In the genomic region with DNA sequence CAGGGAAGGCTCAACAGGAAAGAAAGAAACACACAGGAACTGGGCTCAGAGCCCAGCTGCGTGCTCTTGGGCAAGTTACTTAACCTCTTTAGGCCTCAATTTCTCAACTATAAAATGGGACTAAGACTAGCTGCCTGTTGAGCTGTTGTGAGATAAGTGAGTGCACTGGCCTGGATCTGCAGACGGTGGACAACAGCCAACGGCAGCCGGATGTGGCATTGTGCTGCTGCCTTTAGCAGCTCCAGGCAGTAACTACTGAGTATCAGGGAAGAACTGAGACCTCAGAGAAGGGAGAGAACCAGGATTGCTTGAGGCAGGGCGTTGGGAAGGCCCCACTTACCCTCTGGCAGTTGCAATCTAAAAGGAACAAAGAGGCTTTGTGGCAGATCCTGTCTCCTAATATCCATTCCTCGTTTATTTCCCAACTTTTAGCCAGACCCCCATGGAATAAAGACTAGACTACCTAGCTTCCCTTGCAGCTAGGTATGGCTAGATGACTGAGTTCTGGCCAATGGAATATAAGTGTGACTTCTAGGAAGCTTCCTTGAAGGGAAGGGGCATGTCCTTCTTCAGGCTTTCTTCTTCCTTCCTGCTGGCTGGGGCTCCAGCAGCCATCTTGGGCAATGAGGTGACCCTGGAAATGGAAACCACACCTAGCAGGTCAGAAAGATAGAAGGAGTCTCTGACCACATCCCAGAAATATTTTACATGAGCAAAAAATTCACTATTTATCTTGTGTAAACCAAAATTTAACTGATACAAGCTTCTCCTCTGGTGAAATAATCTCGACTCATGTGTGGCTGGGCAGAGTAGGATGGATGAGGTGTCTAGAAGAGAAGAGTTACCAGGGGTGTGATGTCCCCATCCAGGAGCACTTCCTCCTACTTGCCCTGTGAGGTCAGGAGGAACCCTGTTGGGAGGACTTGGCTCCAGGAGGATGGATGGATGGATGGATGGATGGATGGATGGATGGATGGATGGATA, we compare ENCODE assay signal across 10 cellular contexts.
DNase-seq lines count a peak whose midpoint lies in the region; ATAC-seq and TF ChIP-seq lines count a peak whose summit lies in the region.
"Had no signal": no experiment of that assay in that cellular context is flagged by ENCODE, and none has a peak within 500 bp of the region (broad histone marks: within the 10 kb centered on the region; RNA-seq: fewer than 3 reads in every experiment).

No MANE protein-coding gene starts in this region.

- 79% methylated on average over 7 of the region's 7 CpGs for WGBS in hepatocyte (ENCODE audit: low lambda C conversion rate, missing lambda C conversion rate)

- H3K4me2 ChIP-seq in hepatocyte: no peak overlapping the region

- H2AFZ ChIP-seq in hepatocyte: no peak overlapping the region

- no peaks in the 10 kb centered on the region for H3K36me3 ChIP-seq in hepatocyte (replicated peaks; ENCODE audit: insufficient read depth, low read depth)

- H3K27me3 Mint-ChIP-seq in brain: peaks cover 5% of the 10 kb centered on the region
- H3K27me3 Mint-ChIP-seq: activated CD4-positive, alpha-beta T cell treated with anti-CD3 and anti-CD28 coated beads, Interleukin-2, amount 10 ng/mL, durations not matched to agents 24 days and 14 days had no signal

- no peaks in the 10 kb centered on the region for H4K20me1 ChIP-seq in hepatocyte (ENCODE audit: insufficient read depth, poor library complexity, severe bottlenecking)

- no peak for ATAC-seq in GM18909 (IDR thresholded peaks at IDR 0.05; ENCODE audit: poor library complexity, unreplicated experiment)
- no peak for ATAC-seq in HG03457 (IDR thresholded peaks at IDR 0.05; ENCODE audit: unreplicated experiment)

- peaks cover 22% of the 10 kb centered on the region for H3K4me1 ChIP-seq in hepatocyte (ENCODE audit: insufficient read depth)

- no peaks in the 10 kb centered on the region for H3K9me2 ChIP-seq in hepatocyte (replicated peaks; ENCODE audit: insufficient read depth)

- H3K9me3 ChIP-seq in hepatocyte (ENCODE audit: low read depth): no peaks in the 10 kb centered on the region

- peak overlapping the region; percentile 91 for H3K27ac ChIP-seq in hepatocyte
- peak overlapping the region in 19 of 21 experiments; percentile 8 to 89 (median 65) for H3K27ac ChIP-seq in skin epidermis

- no peaks in the 10 kb centered on the region for H3K79me2 ChIP-seq in hepatocyte

- peak overlapping the region in 4 of 5 experiments; percentile 4 to 96 (median 40) for H3K27ac Mint-ChIP-seq in brain
- H3K27ac Mint-ChIP-seq: activated CD4-positive, alpha-beta T cell treated with anti-CD3 and anti-CD28 coated beads, Interleukin-2, amount 10 ng/mL, durations not matched to agents 24 days and 14 days had no signal

- peaks cover 0 to 10% (median 4%) of the 10 kb centered on the region in 5 experiments for H3K9me3 Mint-ChIP-seq in brain
- H3K9me3 Mint-ChIP-seq: activated CD4-positive, alpha-beta T cell treated with anti-CD3 and anti-CD28 coated beads, Interleukin-2, amount 10 ng/mL, durations not matched to agents 24 days and 14 days had no signal

- H3K4me3 ChIP-seq in hepatocyte (no peak overlapping the region), skin epidermis (no peak overlapping the region)

- no peak for TF ChIP-seq CTCF in brain (conservative IDR thresholded peaks at IDR 0.05)
- TF ChIP-seq CTCF in hepatocyte (IDR thresholded peaks at IDR 0.05; ENCODE audit: poor library complexity): no peak

- H3K4me1 Mint-ChIP-seq in brain: peaks cover 68% of the 10 kb centered on the region

- no peaks in the 10 kb centered on the region for H3K27me3 ChIP-seq in hepatocyte

- no peak overlapping the region for H3K4me3 Mint-ChIP-seq in brain
- H3K4me3 Mint-ChIP-seq: activated CD4-positive, alpha-beta T cell treated with anti-CD3 and anti-CD28 coated beads, Interleukin-2, amount 10 ng/mL, durations not matched to agents 24 days and 14 days had no signal

- H3K36me3 Mint-ChIP-seq in brain: peaks cover 5% of the 10 kb centered on the region

- DNase-seq in ELR (ENCODE audit: low read depth): peak; percentile 78
- no peak for DNase-seq in hepatocyte (ENCODE audit: low spot score)
- DNase-seq in DMS79 treated with DMSO at 0.1 percent for 48 hours (lab: John Stamatoyannopoulos, UW): no peak
- DNase-seq in NCI-H510A treated with DMSO at 0.1 percent for 48 hours (lab: John Stamatoyannopoulos, UW): no peak
- DNase-seq: activated CD4-positive, alpha-beta T cell treated with anti-CD3 and anti-CD28 coated beads, Interleukin-2, amount 10 ng/mL, durations not matched to agents 24 days and 14 days; KG1 had no signal
